In genomic region chr14:93954900-93955891, GRCh38 we compare ENCODE assay signal across 8 cellular contexts. TPM values are rescaled to one million over a fixed set of nuclear protein-coding genes. Genes with fewer than 3 reads are reported as not detected.
DNase-seq lines count a peak whose midpoint lies in the region; ATAC-seq, FAIRE-seq and TF ChIP-seq lines count a peak whose summit lies in the region.

No MANE protein-coding gene starts in this region.

- H3K9me3 ChIP-seq in esophagus (ENCODE audit: control insufficient read depth in 2 of 2, insufficient read depth in 1 of 2, low read depth in 1 of 2, low read length in 1 of 2) (no peaks in the 10 kb centered on the region), stomach smooth muscle (ENCODE audit: control insufficient read depth in 2 of 2, low read length in 2 of 2) (no peaks in the 10 kb centered on the region)

- POLR2A ChIA-PET in GM10248 (lab: Yijun Ruan, JAX), result interaction anchor here (0.6 to 1.6 kb wide), 4 partner anchors 8 to 23 kb away, joined by 3 to 7 read pairs (median 3); no protein-coding TSS in a partner anchor

- CTCF ChIA-PET in GM10248 (lab: Yijun Ruan, JAX), result interaction anchor here (0.7 to 11.9 kb wide), 14 partner anchors 9 to 182 kb away, joined by 3 to 156 read pairs (median 5); partner anchors contain the start of gene CCDC197

- ATAC-seq in GM21529 (IDR thresholded peaks at IDR 0.05; ENCODE audit: unreplicated experiment), result peak; percentile 42

- H3K36me3 ChIP-seq in esophagus (ENCODE audit: control insufficient read depth in 2 of 2, insufficient read depth in 2 of 2, low read length in 1 of 2) (no peaks in the 10 kb centered on the region), stomach smooth muscle (ENCODE audit: control insufficient read depth in 2 of 2, insufficient read depth in 2 of 2, low read length in 2 of 2) (peaks cover 32 to 35% of the 10 kb centered on the region in 2 donors)

- H3K27me3 ChIP-seq in esophagus (ENCODE audit: control insufficient read depth in 1 of 2, insufficient read depth in 2 of 2, low read length in 2 of 2) (no peaks in the 10 kb centered on the region), stomach smooth muscle (ENCODE audit: control insufficient read depth in 1 of 2, insufficient read depth in 2 of 2, low read length in 2 of 2) (no peaks in the 10 kb centered on the region)

- DNase-seq in GM10248 (ENCODE audit: extremely low spot score) (peak; percentile 73), HTR-8/SVneo (ENCODE audit: insufficient read length, low spot score) (no peak), DMS53 treated with DMSO at 0.1 percent for 48 hours (lab: John Stamatoyannopoulos, UW; ENCODE audit: unreplicated experiment) (no peak), cerebellum (ENCODE audit: low spot score) (no peak)

- H3K27ac ChIP-seq in esophagus (ENCODE audit: low read depth in 2 of 2, low read length in 1 of 2) (peak overlapping the region; percentile 23 to 66), stomach smooth muscle (ENCODE audit: low read length) (peak overlapping the region; percentile 76)

- WGBS in esophagus, 2 donors, result 59 to 64% methylated on average over 21 of the region's 21 CpGs

- FAIRE-seq in HTR-8/SVneo (lab: Jason Lieb, UNC), result no peak

- TF ChIP-seq POLR2A in Raji (IDR thresholded peaks at IDR 0.05; ENCODE audit: insufficient read depth, low read depth, low read length), result peak; percentile 50; the same call in 1 of the 2 replicates

- no peak for TF ChIP-seq CTCF in GM10248 (IDR thresholded peaks at IDR 0.05; ENCODE audit: control extremely low read depth, extremely low read depth, low read depth, missing control alignments)

- H3K4me3 ChIP-seq in esophagus (ENCODE audit: low read depth in 1 of 2, low read length in 2 of 2) (peak overlapping the region in 1 of 2 donors; percentile 18), stomach smooth muscle (ENCODE audit: low read length in 2 of 2) (no peak overlapping the region)

- H3K4me1 ChIP-seq in esophagus (ENCODE audit: control insufficient read depth in 2 of 2, insufficient read depth in 2 of 2, low read length in 1 of 2) (peaks cover 9 to 24% of the 10 kb centered on the region in 2 donors), stomach smooth muscle (ENCODE audit: control insufficient read depth, insufficient read depth, low read length) (peaks cover 83% of the 10 kb centered on the region)

- H3K9ac ChIP-seq in stomach smooth muscle (ENCODE audit: low read length in 2 of 2), result no peak overlapping the region

RNA-seq across cellular contexts. Expression of gene ASB2, which starts 21.2 kb away (rescaled TPM):
- polyA plus RNA-seq in esophagus, result 1 to 10 TPM; 4.5 to 4.7 TPM
- 0.54 TPM for total RNA-seq in cerebellum

RNA-seq across cellular contexts. Expression of gene FAM181A, which starts 28.1 kb away (rescaled TPM):
- not detected for polyA plus RNA-seq in esophagus
- total RNA-seq in cerebellum, result 2.4 TPM

RNA-seq across cellular contexts. Expression of gene CCDC197, which starts 41.9 kb away (rescaled TPM):
- not detected for polyA plus RNA-seq in esophagus
- not detected for total RNA-seq in cerebellum
